11 cellular contexts compared by ENCODE assay signal in genomic region chr2:45962522-45962921, GRCh38.
DNase-seq lines count a peak whose midpoint lies in the region; ATAC-seq and TF ChIP-seq lines count a peak whose summit lies in the region.
"Had no signal": no experiment of that assay in that cellular context is flagged by ENCODE, and none has a peak within 500 bp of the region (broad histone marks: within the 10 kb centered on the region; RNA-seq: fewer than 3 reads in every experiment).

No MANE protein-coding gene starts in this region.

- no peaks in the 10 kb centered on the region for H3K27me3 ChIP-seq in HCT116 (ENCODE audit: insufficient read depth, low read length)
- H3K27me3 ChIP-seq in hepatocyte = no peaks in the 10 kb centered on the region
- H3K27me3 ChIP-seq: ascending aorta had no signal

- WGBS in hepatocyte (ENCODE audit: low lambda C conversion rate, missing lambda C conversion rate) = 43% methylated on average over 5 of the region's 5 CpGs

- H3K79me2 ChIP-seq in HCT116 (ENCODE audit: insufficient read depth, low read length) (no peaks in the 10 kb centered on the region), hepatocyte (no peaks in the 10 kb centered on the region)

- POLR2A ChIA-PET in HCT116 (lab: Charles Lee) = interaction anchor here (1.1 to 2.9 kb wide), 5 partner anchors 12 to 26 kb away, joined by 4 to 13 read pairs (median 6); no protein-coding TSS in a partner anchor

- H3K36me3 ChIP-seq in HCT116 (ENCODE audit: control insufficient read depth in 1 of 2, insufficient read depth in 2 of 2, low read length in 2 of 2) (no peaks in the 10 kb centered on the region), hepatocyte (replicated peaks; ENCODE audit: insufficient read depth, low read depth) (no peaks in the 10 kb centered on the region)
- H3K36me3 ChIP-seq: ascending aorta had no signal

- H3K9me3 ChIP-seq in HCT116 (ENCODE audit: control insufficient read depth in 1 of 2, insufficient read depth in 1 of 2, low read depth in 1 of 2, low read length in 2 of 2) (no peaks in the 10 kb centered on the region), hepatocyte (ENCODE audit: low read depth) (no peaks in the 10 kb centered on the region)
- H3K9me3 ChIP-seq: ascending aorta had no signal

- no peak for TF ChIP-seq RAD21 in HCT116 (IDR thresholded peaks at IDR 0.05; ENCODE audit: low read depth)

- H3K9me2 ChIP-seq in HCT116 (ENCODE audit: insufficient read depth) (no peaks in the 10 kb centered on the region), hepatocyte (replicated peaks; ENCODE audit: insufficient read depth) (no peaks in the 10 kb centered on the region)

- H3K4me3 ChIP-seq in HCT116 (replicated peaks in 1 of 2; ENCODE audit: low read depth in 1 of 2, low read length in 2 of 2) (peak overlapping the region; percentile 9 to 20; a peak in 3 of 4 replicates), astrocyte of the cerebellum (ENCODE audit: low read depth, low read length) (no peak overlapping the region), hepatocyte (no peak overlapping the region)

- RAD21 ChIA-PET in HCT116 (lab: Charles Lee; ENCODE audit: low non-redundant PET in 1 of 2, low total read pairs in 2 of 2, uncharacterized antibody in 2 of 2, unreplicated experiment in 2 of 2) = no interaction called here

- H3K4me2 ChIP-seq in HCT116 (ENCODE audit: low read length) (peak overlapping the region; percentile 71), hepatocyte (peak overlapping the region; percentile 10)

- H4K20me1 ChIP-seq in HCT116 (ENCODE audit: insufficient read depth) (no peaks in the 10 kb centered on the region), hepatocyte (ENCODE audit: insufficient read depth, poor library complexity, severe bottlenecking) (no peaks in the 10 kb centered on the region)

- peak; percentile 68 for DNase-seq in HCT116 (ENCODE audit: low read depth, low spot score)
- peak; percentile 33 for DNase-seq in astrocyte of the cerebellum (ENCODE audit: low read depth)
- DNase-seq in hepatocyte (ENCODE audit: low spot score) = peak; percentile 60
- peak in 36 of 49 donors; percentile 4 to 77 (median 35) for DNase-seq in substantia nigra (lab: John Stamatoyannopoulos, UW)
- DNase-seq in T-helper 9 cell = no peak
- no peak for DNase-seq in DMS53 treated with DMSO at 0.1 percent for 48 hours (lab: John Stamatoyannopoulos, UW; ENCODE audit: unreplicated experiment)

- BruUV-seq in HCT116 (replicated peaks; lab: Mats Ljungman, UMichigan) = no TSS peak

- ATAC-seq in HCT116 = peak; percentile 31
- ATAC-seq in GM21529 (IDR thresholded peaks at IDR 0.05; ENCODE audit: unreplicated experiment) = no peak
- no peak for ATAC-seq in GM18511 (IDR thresholded peaks at IDR 0.05; ENCODE audit: unreplicated experiment)

- in situ Hi-C loops in astrocyte of the cerebellum (cut with HindIII; ENCODE audit: low sequenced_read_pairs) = no loop called here

- intact Hi-C loops in HCT116 (cut with micrococcal nuclease) = no loop called here

- H2AFZ ChIP-seq in HCT116 (ENCODE audit: low read depth, low read length, poor library complexity, severe bottlenecking) (no peak overlapping the region), hepatocyte (no peak overlapping the region)
- H2AFZ ChIP-seq: parathyroid adenoma had no signal

- TF ChIP-seq CTCF in HCT116 (IDR thresholded peaks at IDR 0.05 in 2 of 3, conservative IDR thresholded peaks at IDR 0.05 in 1 of 3; ENCODE audit: borderline replicate concordance in 1 of 3, insufficient read depth in 1 of 3, low read depth in 2 of 3, low read length in 2 of 3) (no peak), astrocyte of the cerebellum (IDR thresholded peaks at IDR 0.05; ENCODE audit: low read depth, low read length, missing control alignments) (no peak), hepatocyte (IDR thresholded peaks at IDR 0.05; ENCODE audit: poor library complexity) (no peak)

- peak overlapping the region; percentile 90 for H3K27ac ChIP-seq in HCT116 (ENCODE audit: low read depth, low read length)
- peak overlapping the region; percentile 42 for H3K27ac ChIP-seq in hepatocyte
- H3K27ac ChIP-seq in substantia nigra (ENCODE audit: low read depth, low read length, poor library complexity, severe bottlenecking) = no peak overlapping the region
- H3K27ac ChIP-seq: ascending aorta, HL-60, parathyroid adenoma had no signal

- peaks cover 64 to 86% of the 10 kb centered on the region in 2 experiments for H3K4me1 ChIP-seq in HCT116 (ENCODE audit: control insufficient read depth in 1 of 2, insufficient read depth in 2 of 2, low read length in 2 of 2)
- peaks cover 41% of the 10 kb centered on the region for H3K4me1 ChIP-seq in hepatocyte (ENCODE audit: insufficient read depth)

- no peak for TF ChIP-seq POLR2A in HCT116 (IDR thresholded peaks at IDR 0.05; ENCODE audit: borderline replicate concordance, extremely low read depth, insufficient read depth, insufficient read length)

- CTCF ChIA-PET in HCT116 (lab: Charles Lee) = interaction anchor here (0.8 to 3.2 kb wide), 4 partner anchors 19 to 27 kb away, joined by 3 to 11 read pairs (median 4); no protein-coding TSS in a partner anchor

- peak overlapping the region; percentile 63 for H3K9ac ChIP-seq in HCT116 (ENCODE audit: low read length)
- H3K9ac ChIP-seq: parathyroid adenoma had no signal

TF ChIP-seq in HCT116, 20 proteins besides CTCF, POLR2A, EP300 and RAD21 (continues in another document):
- TF ChIP-seq FOSL1 (IDR thresholded peaks at IDR 0.05; ENCODE audit: low read depth) (peak; percentile 40; the same call in 1 of the 2 replicates), EZH2phosphoT487 (IDR thresholded peaks at IDR 0.05; ENCODE audit: borderline replicate concordance) (no peak), MAX (IDR thresholded peaks at IDR 0.05) (peak; percentile 84), SRF (IDR thresholded peaks at IDR 0.05; ENCODE audit: low read depth) (no peak), SIN3A (IDR thresholded peaks at IDR 0.05; ENCODE audit: low read depth) (no peak; the same call in 1 of the 2 replicates), EGR1 (IDR thresholded peaks at IDR 0.05; ENCODE audit: low read depth) (peak; percentile 97), ZBTB33 (IDR thresholded peaks at IDR 0.05; ENCODE audit: extremely low read depth, insufficient replicate concordance, low read length) (peak; percentile 55), EZH2 (IDR thresholded peaks at IDR 0.05) (no peak), CBX3 (IDR thresholded peaks at IDR 0.05; ENCODE audit: low read depth) (peak; percentile 85), REST (IDR thresholded peaks at IDR 0.05; ENCODE audit: low read depth) (no peak), ATF3 (IDR thresholded peaks at IDR 0.05) (no peak), ELF1 (IDR thresholded peaks at IDR 0.05; ENCODE audit: borderline replicate concordance, low read depth) (no peak), SP1 (IDR thresholded peaks at IDR 0.05; ENCODE audit: low read depth) (peak; percentile 70), JUND (IDR thresholded peaks at IDR 0.05) (peak; percentile 60), TCF7L2 (IDR thresholded peaks at IDR 0.05; ENCODE audit: borderline replicate concordance, extremely low read depth, insufficient read depth, insufficient read length) (no peak), ZNF274 (IDR thresholded peaks at IDR 0.05; ENCODE audit: low read depth, low read length) (no peak), CEBPB (IDR thresholded peaks at IDR 0.05; ENCODE audit: low read depth) (peak; percentile 38; the same call in 1 of the 2 replicates)

Comparison
In these comparisons a context has a peak if more than half of its experiments do, and no peak if none do; other contexts are left out.
1. DNase-seq: peak in HCT116 (single experiment), astrocyte of the cerebellum (single experiment), hepatocyte (single experiment) and substantia nigra (36 of 49); none in T-helper 9 cell (single experiment) and DMS53 treated with DMSO at 0.1 percent for 48 hours (single experiment).
2. H3K4me3 ChIP-seq: peak in HCT116 (2 of 2); none in astrocyte of the cerebellum (single experiment) and hepatocyte (single experiment).